ENCODE assay signal across 9 cellular contexts in the genomic region with DNA sequence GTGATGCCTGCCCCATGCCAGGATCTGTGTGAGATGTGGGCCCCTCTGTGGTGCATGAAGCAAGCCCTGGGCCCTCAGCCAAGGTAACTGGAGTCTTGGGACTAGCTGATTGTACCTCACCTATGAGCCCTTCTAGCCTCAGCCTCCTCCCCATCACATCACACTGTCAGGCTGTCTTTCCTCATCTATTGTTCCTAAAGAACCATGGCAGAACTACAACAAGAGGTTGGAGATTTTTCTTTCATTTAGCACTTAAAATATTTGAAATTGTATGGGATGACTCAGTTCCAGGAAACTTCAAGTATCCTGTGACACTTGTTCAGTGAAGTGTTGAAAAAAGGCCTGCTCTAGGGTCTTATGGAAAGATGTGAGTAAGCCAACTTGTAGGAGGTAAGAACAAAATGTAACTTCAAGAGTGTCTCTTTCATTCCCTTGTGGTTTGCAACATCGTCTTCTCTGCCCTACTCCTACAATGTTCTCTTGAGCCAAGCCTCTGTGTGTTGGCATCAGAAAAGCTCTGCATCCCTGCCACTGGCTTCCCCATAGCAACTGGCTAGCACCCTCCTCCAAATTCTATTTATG. TPM values are rescaled to one million over a fixed set of nuclear protein-coding genes. Genes with fewer than 3 reads are reported as not detected.
DNase-seq lines count a peak whose midpoint lies in the region; ATAC-seq and TF ChIP-seq lines count a peak whose summit lies in the region.
"Had no signal": no experiment of that assay in that cellular context is flagged by ENCODE, and none has a peak within 500 bp of the region (broad histone marks: within the 10 kb centered on the region; RNA-seq: fewer than 3 reads in every experiment).

No MANE protein-coding gene starts in this region.

- H3K4me3 Mint-ChIP-seq in HFFc6 = peak overlapping the region; percentile 45

- ATAC-seq in HG03108 (IDR thresholded peaks at IDR 0.05; ENCODE audit: unreplicated experiment) = no peak

- TF ChIP-seq CTCF in HFFc6 (IDR thresholded peaks at IDR 0.05) (no peak), kidney epithelial cell (IDR thresholded peaks at IDR 0.05; ENCODE audit: insufficient read depth, low read length, poor library complexity, severe bottlenecking) (no peak)

- DNase-seq in HFFc6 (peak; percentile 76), astrocyte of the hippocampus (ENCODE audit: low read depth, low spot score) (peak; percentile 86), kidney epithelial cell (ENCODE audit: low read depth) (peak; percentile 99), NCI-H2107 treated with DMSO at 0.1 percent for 48 hours (lab: John Stamatoyannopoulos, UW; ENCODE audit: unreplicated experiment) (no peak), posterior vena cava (ENCODE audit: low spot score) (no peak)
- no peak for DNase-seq in effector CD4-positive, alpha-beta T cell
- DNase-seq: stimulated activated naive CD4-positive, alpha-beta T cell treated with Interleukin-2 at 50 U/mL for 16 hours had no signal

- H3K4me1 ChIP-seq in ACC112 (ENCODE audit: control insufficient read depth, insufficient read depth, low read length, unreplicated experiment) = peaks cover 66% of the 10 kb centered on the region

- peak overlapping the region; percentile 77 for H3K27ac Mint-ChIP-seq in HFFc6

- intact Hi-C loops in posterior vena cava (cut with DNase I) = no loop called here

- H3K4me3 ChIP-seq in ACC112 (ENCODE audit: low read depth, low read length) (peak overlapping the region; percentile 19; the same call in 1 of the 2 replicates), kidney epithelial cell (ENCODE audit: low read depth, low read length) (no peak overlapping the region)

- H3K27me3 Mint-ChIP-seq in HFFc6 (ENCODE audit: insufficient read depth) = no peaks in the 10 kb centered on the region

- peak overlapping the region; percentile 0 for H2AFZ ChIP-seq in ACC112 (ENCODE audit: low read length, unreplicated experiment)

- peak overlapping the region; percentile 98 for H3K27ac ChIP-seq in ACC112 (ENCODE audit: low read depth, low read length)

- H3K36me3 Mint-ChIP-seq in HFFc6 (ENCODE audit: low read depth) = no peaks in the 10 kb centered on the region

- no peaks in the 10 kb centered on the region for H3K36me3 ChIP-seq in ACC112 (ENCODE audit: insufficient read depth, low read length)
- H3K36me3 ChIP-seq in kidney epithelial cell (ENCODE audit: control insufficient read depth, insufficient read depth, low read length) = no peaks in the 10 kb centered on the region

- no peaks in the 10 kb centered on the region for H3K27me3 ChIP-seq in ACC112 (ENCODE audit: insufficient read depth, low read length)
- H3K27me3 ChIP-seq in kidney epithelial cell (ENCODE audit: control insufficient read depth, insufficient read depth, low read length) = no peaks in the 10 kb centered on the region

- H3K9me3 Mint-ChIP-seq in HFFc6 = no peaks in the 10 kb centered on the region

- H3K79me2 ChIP-seq in ACC112 (ENCODE audit: control insufficient read depth, insufficient read depth, low read length, unreplicated experiment) = no peaks in the 10 kb centered on the region

- peaks cover 67% of the 10 kb centered on the region for H3K4me1 Mint-ChIP-seq in HFFc6 (ENCODE audit: low read depth)

RNA-seq across cellular contexts. Expression of gene TIPARP, which starts 58.7 kb away (rescaled TPM):
- 10 to 100 TPM; 60.6 to 78.0 (median 67.4) TPM for total RNA-seq in HFFc6 (2021; fragmentation: NEBNext Ultra II Directional; extraction: Animal tissue kit (Norgen Biotek cat#: 25700))
- total RNA-seq in kidney epithelial cell (19.8 and 26.2 TPM in 2 replicates), posterior vena cava (10 to 100 TPM; 26.5 to 30.2 TPM)

Comparison
In these comparisons a context has a peak if more than half of its experiments do, and no peak if none do; other contexts are left out.
1. DNase-seq: peak in HFFc6 (single experiment), astrocyte of the hippocampus (single experiment) and kidney epithelial cell (single experiment); none in NCI-H2107 treated with DMSO at 0.1 percent for 48 hours (single experiment), posterior vena cava (single experiment) and effector CD4-positive, alpha-beta T cell (single experiment).